10 cellular contexts compared by ENCODE assay signal in genomic region chr20:57464642-57465211, GRCh38.
A peak's percentile ranks its signal among the peaks of the same experiment; 100 is the strongest.
DNase-seq lines count a peak whose midpoint lies in the region; ATAC-seq and TF ChIP-seq lines count a peak whose summit lies in the region.
"Had no signal": no experiment of that assay in that cellular context is flagged by ENCODE, and none has a peak within 500 bp of the region (broad histone marks: within the 10 kb centered on the region; RNA-seq: fewer than 3 reads in every experiment).

No MANE protein-coding gene starts in this region.

- intact Hi-C loops in CD4-positive, alpha-beta memory T cell (cut with micrococcal nuclease), result no loop called here

- no peaks in the 10 kb centered on the region for H3K9me3 ChIP-seq in CD4-positive, alpha-beta memory T cell (ENCODE audit: control insufficient read depth in 1 of 2, low read length in 2 of 2)

- no peak overlapping the region for H3K27ac ChIP-seq in CD4-positive, alpha-beta memory T cell (ENCODE audit: low read depth, low read length)

- H3K4me3 ChIP-seq in CD4-positive, alpha-beta memory T cell (ENCODE audit: low read length in 2 of 2), result no peak overlapping the region

- no peaks in the 10 kb centered on the region for H3K36me3 Mint-ChIP-seq in chondrocyte (ENCODE audit: low read depth)
- no peaks in the 10 kb centered on the region for H3K36me3 Mint-ChIP-seq in CD4-positive, alpha-beta memory T cell

- peak; percentile 27 for TF ChIP-seq CTCF in chondrocyte (IDR thresholded peaks at IDR 0.05)

- ATAC-seq in HG03025 (IDR thresholded peaks at IDR 0.05; ENCODE audit: low FRiP score, unreplicated experiment), result no peak

- CTCF ChIA-PET in CD4-positive, alpha-beta memory T cell (lab: Charles Lee; ENCODE audit: partially characterized antibody), result interaction anchor here (0.6 to 1.1 kb wide), 3 partner anchors 30 to 1014 kb away, joined by 3 read pairs; no protein-coding TSS in a partner anchor

- no peaks in the 10 kb centered on the region for H3K36me3 ChIP-seq in CD4-positive, alpha-beta memory T cell (ENCODE audit: insufficient read depth, low read length)

- H3K4me1 Mint-ChIP-seq in chondrocyte (ENCODE audit: low read depth), result no peaks in the 10 kb centered on the region
- peaks cover 0 to 4% (median under 1%) of the 10 kb centered on the region in 4 donors for H3K4me1 Mint-ChIP-seq in CD4-positive, alpha-beta memory T cell

- H3K4me1 ChIP-seq in CD4-positive, alpha-beta memory T cell (ENCODE audit: insufficient read depth, low read length), result no peaks in the 10 kb centered on the region

- POLR2A ChIA-PET in CD4-positive, alpha-beta memory T cell (lab: Charles Lee; ENCODE audit: partially characterized antibody), result interaction anchor here (0.6 kb wide), 1 partner anchor 12 kb away, joined by 4 read pairs; no protein-coding TSS in a partner anchor

- H3K27ac Mint-ChIP-seq in chondrocyte (ENCODE audit: unreplicated experiment), result no peak overlapping the region
- peak overlapping the region in 1 of 7 donors; percentile 6 for H3K27ac Mint-ChIP-seq in CD4-positive, alpha-beta memory T cell

- H3K27me3 ChIP-seq in CD4-positive, alpha-beta memory T cell (ENCODE audit: insufficient read depth, low read length), result no peaks in the 10 kb centered on the region

- no peaks in the 10 kb centered on the region for H3K9me3 Mint-ChIP-seq in chondrocyte (ENCODE audit: low read depth)
- no peaks in the 10 kb centered on the region for H3K9me3 Mint-ChIP-seq in CD4-positive, alpha-beta memory T cell

- no peak overlapping the region for H3K4me3 Mint-ChIP-seq in chondrocyte (ENCODE audit: unreplicated experiment)
- no peak overlapping the region for H3K4me3 Mint-ChIP-seq in CD4-positive, alpha-beta memory T cell

- H3K27me3 Mint-ChIP-seq in chondrocyte (ENCODE audit: low read depth), result no peaks in the 10 kb centered on the region
- peaks cover 0 to 3% of the 10 kb centered on the region in 2 donors for H3K27me3 Mint-ChIP-seq in CD4-positive, alpha-beta memory T cell

- DNase-seq in NCI-H82 (lab: John Stamatoyannopoulos, UW) (peak; percentile 46), NCI-H82 treated with DMSO at 0.1 percent for 48 hours (lab: John Stamatoyannopoulos, UW; ENCODE audit: unreplicated experiment) (no peak), NAMALWA (ENCODE audit: low spot score) (peak; percentile 63), chondrocyte (ENCODE audit: low spot score) (peak; percentile 29), renal cortical epithelial cell (ENCODE audit: low read depth) (peak; percentile 65), NCI-H2171 treated with DMSO at 0.1 percent for 48 hours (lab: John Stamatoyannopoulos, UW) (no peak)
- DNase-seq in CD4-positive, alpha-beta memory T cell, result no peak
- DNase-seq: activated CD4-positive, alpha-beta T cell treated with anti-CD3 and anti-CD28 coated beads for 1 hour; NCI-H1048 had no signal

Comparison
In these comparisons a context has a peak if more than half of its experiments do, and no peak if none do; other contexts are left out.
1. DNase-seq: peak in NCI-H82 (single experiment), NAMALWA (single experiment), chondrocyte (single experiment) and renal cortical epithelial cell (single experiment); none in NCI-H82 treated with DMSO at 0.1 percent for 48 hours (single experiment), CD4-positive, alpha-beta memory T cell (0 of 5) and NCI-H2171 treated with DMSO at 0.1 percent for 48 hours (single experiment).